10 cellular contexts compared by ENCODE assay signal in the genomic region with DNA sequence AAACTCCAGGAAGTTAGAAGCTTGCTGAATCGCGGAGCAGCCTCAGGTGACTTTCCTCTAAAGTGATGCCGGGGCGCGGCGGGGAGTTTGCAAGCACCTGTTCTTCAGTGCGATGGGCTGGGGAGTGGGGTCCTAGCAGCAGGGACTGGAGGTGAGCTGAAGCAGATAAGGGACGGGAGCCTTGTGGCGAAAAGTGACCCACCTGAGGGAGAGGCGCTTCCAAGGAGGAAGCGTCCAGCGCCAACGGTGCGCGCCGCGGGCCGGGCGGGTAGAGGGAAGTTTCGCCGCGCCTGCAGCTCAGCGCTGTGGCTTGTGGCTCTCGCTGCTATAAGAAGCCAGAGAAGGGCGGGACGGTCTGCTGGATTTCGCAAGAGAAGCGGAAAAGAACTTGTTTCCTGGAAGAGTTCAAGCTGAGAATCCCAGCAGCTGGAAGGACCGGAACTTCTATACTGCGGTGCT. TPM values are rescaled to one million over a fixed set of nuclear protein-coding genes. Genes with fewer than 3 reads are reported as not detected.
A peak's percentile ranks its signal among the peaks of the same experiment; 100 is the strongest.
DNase-seq lines count a peak whose midpoint lies in the region; TF ChIP-seq lines count a peak whose summit lies in the region.
"Had no signal": no experiment of that assay in that cellular context is flagged by ENCODE, and none has a peak within 500 bp of the region (broad histone marks: within the 10 kb centered on the region; RNA-seq: fewer than 3 reads in every experiment).

A gene (minus strand): TSS at position 305 of the 459 bp plus-strand sequence. CDS start 22,625 bp downstream, outside the sequence.

- H3K4me2 ChIP-seq in hepatocyte = peak within 1 kb of the TSS; percentile 88

- 2 to 5% (median 5%) methylated on average over 30 of the region's 30 CpGs for WGBS in adipose tissue, 3 donors
- WGBS in hepatocyte (ENCODE audit: low lambda C conversion rate, missing lambda C conversion rate) = 3% methylated on average over 27 of the region's 30 CpGs

- DNase-seq in DMS79 treated with DMSO at 0.1 percent for 48 hours (lab: John Stamatoyannopoulos, UW) = peak; percentile 8
- DNase-seq in DMS79 (lab: John Stamatoyannopoulos, UW) = no peak
- peak; percentile 85 for DNase-seq in hepatocyte (ENCODE audit: low spot score)
- peak; percentile 9 for DNase-seq in putamen (ENCODE audit: low spot score)
- no peak for DNase-seq in NCI-H1092 treated with DMSO at 0.1 percent for 48 hours (lab: John Stamatoyannopoulos, UW)
- no peak for DNase-seq in NCI-H2081 (lab: John Stamatoyannopoulos, UW)
- no peak for DNase-seq in HK-2 (ENCODE audit: unreplicated experiment)

- peak within 1 kb of the TSS; percentile 56 for H3K4me3 ChIP-seq in hepatocyte
- H3K4me3 ChIP-seq: SJSA1 had no signal

- peaks cover 5% of the 10 kb centered on the region for H3K4me1 ChIP-seq in hepatocyte (ENCODE audit: insufficient read depth)
- H3K4me1 ChIP-seq: SJSA1 had no signal

- no peak for TF ChIP-seq CTCF in hepatocyte (IDR thresholded peaks at IDR 0.05; ENCODE audit: poor library complexity)

- no peaks in the 10 kb centered on the region for H3K9me2 ChIP-seq in hepatocyte (replicated peaks; ENCODE audit: insufficient read depth)

- no peaks in the 10 kb centered on the region for H3K79me2 ChIP-seq in hepatocyte

- H2AFZ ChIP-seq in hepatocyte = peak within 1 kb of the TSS; percentile 63

- H3K27ac ChIP-seq in adipose tissue (ENCODE audit: low read depth, low read length) (peak within 1 kb of the TSS; percentile 40), hepatocyte (no peak within 1 kb of the TSS)
- H3K27ac ChIP-seq: 22Rv1, SJSA1 had no signal

- no peaks in the 10 kb centered on the region for H3K9me3 ChIP-seq in hepatocyte (ENCODE audit: low read depth)
- H3K9me3 ChIP-seq: SJSA1 had no signal

- no peaks in the 10 kb centered on the region for H4K20me1 ChIP-seq in hepatocyte (ENCODE audit: insufficient read depth, poor library complexity, severe bottlenecking)

- no peaks in the 10 kb centered on the region for H3K36me3 ChIP-seq in hepatocyte (replicated peaks; ENCODE audit: insufficient read depth, low read depth)
- H3K36me3 ChIP-seq: SJSA1 had no signal

- H3K27me3 ChIP-seq in hepatocyte = peaks cover 5% of the 10 kb centered on the region

RNA-seq across cellular contexts. Expression of the gene that starts here (rescaled TPM):
- polyA plus RNA-seq in adipose tissue (10 to 100 TPM in 2 of 3 donors, 1 to 10 TPM in 1; 8.4 to 60.6 (median 24.2) TPM), hepatocyte (not detected in 2 replicates)
- 0.88 and 1.1 TPM in 2 replicates for total RNA-seq in hepatocyte
- total RNA-seq: SJSA1 had no signal

Comparison
In these comparisons a context has a peak if more than half of its experiments do, and no peak if none do; other contexts are left out.
1. DNase-seq: peak in DMS79 treated with DMSO at 0.1 percent for 48 hours (single experiment), hepatocyte (single experiment) and putamen (single experiment); none in DMS79 (single experiment), NCI-H1092 treated with DMSO at 0.1 percent for 48 hours (single experiment), NCI-H2081 (0 of 2) and HK-2 (single experiment).